ENCODE assay signal across 30 cellular contexts in the genomic region with DNA sequence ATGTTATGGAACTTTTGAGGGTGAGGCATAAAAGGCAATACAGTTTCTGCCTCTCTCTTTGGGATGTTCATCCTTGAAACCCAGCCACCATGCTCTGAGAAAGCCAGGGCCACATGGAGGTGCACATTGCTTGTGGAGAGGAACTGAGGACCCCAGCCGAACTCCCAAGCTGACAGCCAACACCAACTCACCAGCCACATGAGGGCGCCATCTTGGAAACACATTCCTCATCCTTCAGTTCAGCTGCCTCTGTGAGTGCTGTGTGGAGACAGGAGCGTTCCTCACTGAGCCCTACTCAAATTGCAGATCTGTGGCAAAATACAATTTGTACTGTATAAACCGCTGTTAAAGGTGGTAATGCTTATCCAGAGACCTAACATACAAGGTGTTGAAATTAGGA.
DNase-seq lines count a peak whose midpoint lies in the region; ATAC-seq and TF ChIP-seq lines count a peak whose summit lies in the region.
"Had no signal": no experiment of that assay in that cellular context is flagged by ENCODE, and none has a peak within 500 bp of the region (broad histone marks: within the 10 kb centered on the region; RNA-seq: fewer than 3 reads in every experiment).

No MANE protein-coding gene starts in this region.

- no peak overlapping the region for H3K4me3 ChIP-seq in HFF-Myc (replicated peaks; ENCODE audit: low read depth, low read length)
- H3K4me3 ChIP-seq: spleen, upper lobe of right lung had no signal

- TF ChIP-seq CTCF in GM12872 (IDR thresholded peaks at IDR 0.05; ENCODE audit: insufficient read depth, low read depth, low read length) (0 out of 3 replicates have a peak, but pooled peaks have one; percentile 4), HFF-Myc (IDR thresholded peaks at IDR 0.05; ENCODE audit: low read depth, low read length, missing control alignments) (peak; percentile 16)

- DNase-seq in HFF-Myc (ENCODE audit: extremely low read depth, low read depth) (no peak), UCSD-AML1 (lab: John Stamatoyannopoulos, UW; ENCODE audit: unreplicated experiment) (peak; percentile 10), iPS-NIHi11 (ENCODE audit: low spot score) (peak; percentile 38), DMS53 treated with DMSO at 0.1 percent for 48 hours (lab: John Stamatoyannopoulos, UW; ENCODE audit: unreplicated experiment) (no peak), kidney tubule cell (ENCODE audit: low spot score) (no peak), hepatic stellate cell (ENCODE audit: low spot score) (no peak)
- DNase-seq: activated CD8-positive, alpha-beta memory T cell treated with anti-CD3 and anti-CD28 coated beads for 24 hours; activated gamma-delta T cell; activated naive CD8-positive, alpha-beta T cell treated with anti-CD3 and anti-CD28 coated beads, Interleukin-2, amount 50 U/mL, for 24 hours; activated T-cell treated with anti-CD3 and anti-CD28 coated beads, Interleukin-2, amount 50 U/mL, for 1 hour; CD4-positive, alpha-beta memory T cell; effector CD8-positive, alpha-beta T cell; foreskin melanocyte; GF-D8; hippocampal formation; midbrain; MV-4-11; natural killer cell; NCI-H187; NCI-H226; SIG-M5; spleen; stimulated activated CD4-positive, alpha-beta T cell treated with anti-CD3 and anti-CD28 coated beads, Interleukin-2, amount 100 ng/mL, for 48 hours; T-helper 1 cell; upper lobe of right lung had no signal

- ATAC-seq in GM19395 (IDR thresholded peaks at IDR 0.05; ENCODE audit: unreplicated experiment) = no peak
- ATAC-seq: activated CD4-positive, alpha-beta T cell treated with anti-CD3 and anti-CD28 coated beads for 36 hours; activated naive CD8-positive, alpha-beta T cell treated with anti-CD3 and anti-CD28 coated beads, Interleukin-2, amount 50 U/mL, for 24 hours; natural killer cell; Panc1; stimulated activated effector memory CD8-positive, alpha-beta T cell treated with anti-CD3 and anti-CD28 coated beads, Interleukin-12 subunit alpha, Interleukin-12 subunit beta, amount 100 ng/mL, for 72 hours; upper lobe of right lung had no signal

Comparison
In these comparisons a context has a peak if more than half of its experiments do, and no peak if none do; other contexts are left out.
1. DNase-seq: peak in UCSD-AML1 (single experiment) and iPS-NIHi11 (single experiment); none in HFF-Myc (single experiment), DMS53 treated with DMSO at 0.1 percent for 48 hours (single experiment), kidney tubule cell (single experiment) and hepatic stellate cell (single experiment).